13 cellular contexts compared by ENCODE assay signal in the genomic region with DNA sequence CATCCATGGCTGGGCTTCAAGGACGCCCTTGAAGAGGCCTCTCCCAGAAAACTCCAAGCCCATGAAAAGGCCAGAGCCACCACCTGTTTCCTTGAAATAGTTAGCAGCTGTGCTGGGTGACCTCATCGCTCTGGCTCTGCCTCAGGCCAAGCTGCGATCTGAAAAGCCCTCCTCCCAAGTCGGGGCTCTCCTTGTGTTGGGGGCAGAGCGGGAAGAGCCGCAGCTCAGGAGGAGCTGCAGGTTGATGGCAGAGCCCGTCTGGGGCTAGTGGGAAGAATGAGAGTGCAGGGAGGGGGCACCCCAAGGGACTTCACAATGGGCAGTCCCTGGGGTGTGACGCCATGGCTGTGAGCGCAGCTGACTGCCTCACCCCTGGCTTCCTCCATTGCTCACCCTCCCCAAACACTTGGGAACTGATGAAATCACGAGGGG. TPM values are rescaled to one million over a fixed set of nuclear protein-coding genes. Genes with fewer than 3 reads are reported as not detected.
DNase-seq lines count a peak whose midpoint lies in the region; ATAC-seq, FAIRE-seq and TF ChIP-seq lines count a peak whose summit lies in the region.
"Had no signal": no experiment of that assay in that cellular context is flagged by ENCODE, and none has a peak within 500 bp of the region (broad histone marks: within the 10 kb centered on the region; RNA-seq: fewer than 3 reads in every experiment).

No MANE protein-coding gene starts in this region.

- no peak overlapping the region for H2AFZ ChIP-seq in HepG2 (ENCODE audit: low read length)
- H2AFZ ChIP-seq: PC-9 had no signal

- peak overlapping the region in 4 of 5 experiments; percentile 17 to 86 (median 48) for H3K27ac Mint-ChIP-seq in brain
- H3K27ac Mint-ChIP-seq in nephron, result peak overlapping the region; percentile 31 to 87 (median 81)

- H3K4me3 ChIP-seq in HepG2 (replicated peaks in 1 of 3; ENCODE audit: insufficient read depth in 1 of 3, low read depth in 2 of 3, low read length in 3 of 3), result no peak overlapping the region
- H3K4me3 ChIP-seq: PC-9, vagina had no signal

- CTCF ChIA-PET in HepG2 (lab: Yijun Ruan, JAX; ENCODE audit: low intra/inter-chr PET ratio, low total read pairs) (interaction anchor here (3.9 kb wide), 1 partner anchor 181 kb away, joined by 59 read pairs; no protein-coding TSS in a partner anchor), GM10248 (lab: Yijun Ruan, JAX) (interaction anchor here (0.7 to 10.0 kb wide), 8 partner anchors 8 to 463 kb away, joined by 3 to 137 read pairs (median 4); no protein-coding TSS in a partner anchor)

- no peak for TF ChIP-seq EP300 in HepG2 (IDR thresholded peaks at IDR 0.05; ENCODE audit: low read depth in 2 of 2, low read length in 2 of 2)
- TF ChIP-seq EP300 in HepG2 (CRISPR knock-in tag; IDR thresholded peaks at IDR 0.05; ENCODE audit: borderline replicate concordance), result no peak

- H3K36me3 Mint-ChIP-seq in brain, result no peaks in the 10 kb centered on the region
- no peaks in the 10 kb centered on the region for H3K36me3 Mint-ChIP-seq in nephron (ENCODE audit: low read depth)

- intact Hi-C loops in HepG2 (cut with micrococcal nuclease; ENCODE audit: unreplicated experiment), result loop anchor here (5.0 kb wide), 1 partner anchor 233 kb away; no protein-coding TSS in a partner anchor

- peaks cover 41% of the 10 kb centered on the region for H3K4me1 Mint-ChIP-seq in brain
- peaks cover 28% of the 10 kb centered on the region for H3K4me1 Mint-ChIP-seq in nephron

- peak overlapping the region in 1 of 5 experiments; percentile 30 for H3K4me3 Mint-ChIP-seq in brain
- H3K4me3 Mint-ChIP-seq in nephron, result peak overlapping the region in 1 of 3 experiments; percentile 36

- no peaks in the 10 kb centered on the region for H3K79me2 ChIP-seq in HepG2 (ENCODE audit: insufficient read depth, low read length)

- in situ Hi-C loops in HepG2 (cut with HindIII; ENCODE audit: extremely low pct_ligation_motif_present, low pct_unique_long_range_greater_than_20kb), result loop anchor here (5.0 kb wide), 1 partner anchor 178 kb away; no protein-coding TSS in a partner anchor

- BruUV-seq in HepG2 (replicated peaks; lab: Mats Ljungman, UMichigan), result no TSS peak

- 77% methylated on average over 5 of the region's 10 CpGs for WGBS in HepG2 (ENCODE audit: low lambda C conversion rate)

- H3K4me1 ChIP-seq in HepG2 (ENCODE audit: insufficient read depth, low read length), result peaks cover 54% of the 10 kb centered on the region

- H3K4me2 ChIP-seq in HepG2 (ENCODE audit: low read depth, low read length), result no peak overlapping the region
- H3K4me2 ChIP-seq: PC-9 had no signal

- TF ChIP-seq RAD21 in HepG2 (CRISPR knock-in tag; IDR thresholded peaks at IDR 0.05), result no peak

- peaks cover 3% of the 10 kb centered on the region for H3K27me3 Mint-ChIP-seq in brain
- peaks cover 27% of the 10 kb centered on the region for H3K27me3 Mint-ChIP-seq in nephron (ENCODE audit: low read depth)

- no peaks in the 10 kb centered on the region for H4K20me1 ChIP-seq in HepG2 (ENCODE audit: insufficient read depth, low read length)

- H3K27ac ChIP-seq in HepG2 (ENCODE audit: extremely low read length, insufficient read depth, low read length), result no peak overlapping the region
- H3K27ac ChIP-seq: PC-9, vagina had no signal

- TF ChIP-seq POLR2A in HepG2 (IDR thresholded peaks at IDR 0.05; ENCODE audit: insufficient read depth in 1 of 2, low read depth in 2 of 2, low read length in 2 of 2), result no peak

- no peaks in the 10 kb centered on the region for H3K27me3 ChIP-seq in HepG2 (ENCODE audit: control insufficient read depth in 1 of 2, insufficient read depth in 2 of 2, low read length in 2 of 2)
- H3K27me3 ChIP-seq: vagina had no signal

- no peaks in the 10 kb centered on the region for H3K36me3 ChIP-seq in HepG2 (replicated peaks in 1 of 2; ENCODE audit: control insufficient read depth in 1 of 2, insufficient read depth in 2 of 2, low read length in 2 of 2)
- H3K36me3 ChIP-seq: vagina had no signal

- TF ChIP-seq CTCF in brain (conservative IDR thresholded peaks at IDR 0.05), result no peak
- no peak for TF ChIP-seq CTCF in nephron (IDR thresholded peaks at IDR 0.05; ENCODE audit: unreplicated experiment in 3 of 3)
- TF ChIP-seq CTCF in HepG2 (CRISPR knock-in tag; IDR thresholded peaks at IDR 0.05), result no peak
- TF ChIP-seq CTCF in GM10248 (IDR thresholded peaks at IDR 0.05; ENCODE audit: control extremely low read depth, extremely low read depth, low read depth, missing control alignments), result no peak

- DNase-seq in DMS 273 treated with DMSO at 0.1 percent for 48 hours (lab: John Stamatoyannopoulos, UW) (peak; percentile 83), NCI-H2107 (lab: John Stamatoyannopoulos, UW) (peak; percentile 79), HepG2 (ENCODE audit: low spot score) (no peak), GM10248 (ENCODE audit: extremely low spot score) (no peak)
- no peak for DNase-seq in activated effector memory CD4-positive, alpha-beta T cell treated with anti-CD3 and anti-CD28 coated beads, Interleukin-2, amount 50 U/mL, for 16 hours
- DNase-seq: activated effector memory CD4-positive, alpha-beta T cell treated with Interleukin-2 at 50 U/mL for 16 hours; occipital lobe; PC-9 had no signal

- no peaks in the 10 kb centered on the region for H3K9me3 ChIP-seq in HepG2 (ENCODE audit: low read length)
- H3K9me3 ChIP-seq: vagina had no signal

- ATAC-seq in HepG2 (no peak), HG03439 (IDR thresholded peaks at IDR 0.05; ENCODE audit: unreplicated experiment) (no peak)

- POLR2A ChIA-PET in HepG2 (lab: Yijun Ruan, JAX), result interaction anchor here (1.0 to 1.1 kb wide), 3 partner anchors 14 to 181 kb away, joined by 3 read pairs; no protein-coding TSS in a partner anchor
- POLR2A ChIA-PET in GM10248 (lab: Yijun Ruan, JAX), result no interaction called here

- H3K9ac ChIP-seq in HepG2 (ENCODE audit: insufficient read depth, low read depth, low read length), result no peak overlapping the region

- no peak for FAIRE-seq in HepG2 (lab: Jason Lieb, UNC)

- no peaks in the 10 kb centered on the region for H3K9me3 Mint-ChIP-seq in brain
- no peaks in the 10 kb centered on the region for H3K9me3 Mint-ChIP-seq in nephron

TF ChIP-seq in HepG2, 621 proteins besides CTCF, POLR2A, EP300 and RAD21:
- TF ChIP-seq THRA (CRISPR knock-in tag; IDR thresholded peaks at IDR 0.05; ENCODE audit: borderline replicate concordance), result no peak
TF ChIP-seq in HepG2: peak in this region for 0.

RNA-seq across cellular contexts. Expression of gene STON2, which starts 50.0 kb away (rescaled TPM):
- polyA plus RNA-seq in brain (ENCODE audit: insufficient read depth, low read depth, low replicate concordance), result 8.6 TPM
- total RNA-seq in HepG2 (2016; rRNA removed; fragmentation: Illumina TruSeq; extraction: Trizol), result 11.0 and 13.8 TPM in 2 replicates
- total RNA-seq in HepG2 (2016; cell fraction: cytosol; rRNA removed; fragmentation: Illumina TruSeq; extraction: Trizol; ENCODE audit: low read depth), result 1.8 and 2.0 TPM in 2 replicates
- 10.5 and 13.2 TPM in 2 replicates for total RNA-seq in HepG2 (2016; cell fraction: insoluble cytoplasmic fraction; rRNA removed; fragmentation: Illumina TruSeq; extraction: Trizol)
- total RNA-seq in HepG2 (2016; cell fraction: membrane; rRNA removed; fragmentation: Illumina TruSeq; extraction: Trizol), result 3.1 and 3.8 TPM in 2 replicates
- total RNA-seq in HepG2 (2016; cell fraction: nucleus; rRNA removed; fragmentation: Illumina TruSeq; extraction: Trizol), result 12.7 and 16.5 TPM in 2 replicates
- 2.1 and 2.4 TPM in 2 replicates for polyA plus RNA-seq in HepG2 (2011; rRNA removed)
- 0.71 and 1.6 TPM in 2 replicates for polyA plus RNA-seq in HepG2 (2011; cell fraction: cytosol; rRNA removed)
- polyA plus RNA-seq in HepG2 (2011; cell fraction: nucleus; rRNA removed), result 2.0 and 3.8 TPM in 2 replicates
- 1.3 and 1.6 TPM in 2 replicates for polyA plus RNA-seq in HepG2 (2012)
- 0.23 and 0.43 TPM in 2 replicates for polyA plus RNA-seq in HepG2 (2016; cell fraction: cytosol; fragmentation: Illumina TruSeq; extraction: Trizol; ENCODE audit: low read depth)
- polyA plus RNA-seq in HepG2 (2016; cell fraction: insoluble cytoplasmic fraction; fragmentation: Illumina TruSeq; extraction: Trizol; ENCODE audit: low read depth), result 2.4 TPM in 2 replicates
- 0.57 and 0.77 TPM in 2 replicates for polyA plus RNA-seq in HepG2 (2016; cell fraction: membrane; fragmentation: Illumina TruSeq; extraction: Trizol; ENCODE audit: low read depth)
- polyA plus RNA-seq in HepG2 (2016; cell fraction: nucleus; fragmentation: Illumina TruSeq; extraction: Trizol; ENCODE audit: insufficient read depth, low read depth), result 2.7 and 4.2 TPM in 2 replicates
- 15.1 and 91.4 TPM in 2 replicates for polyA minus RNA-seq in HepG2 (2011; rRNA and poly(A)+ RNA removed; ENCODE audit: low replicate concordance)
- 6.2 and 6.7 TPM in 2 replicates for polyA minus RNA-seq in HepG2 (2011; cell fraction: cytosol; rRNA and poly(A)+ RNA removed)
- polyA minus RNA-seq in HepG2 (2011; cell fraction: nucleus; rRNA and poly(A)+ RNA removed), result 14.8 and 17.2 TPM in 2 replicates
- polyA plus RNA-seq: BJ had no signal

Comparison
In these comparisons a context has a peak if more than half of its experiments do, and no peak if none do; other contexts are left out.
1. DNase-seq: peak in DMS 273 treated with DMSO at 0.1 percent for 48 hours (single experiment) and NCI-H2107 (single experiment); none in HepG2 (single experiment), GM10248 (single experiment) and activated effector memory CD4-positive, alpha-beta T cell treated with anti-CD3 and anti-CD28 coated beads, Interleukin-2, amount 50 U/mL, for 16 hours (single experiment).